Comparison of ENCODE assay signal across 8 cellular contexts in the genomic region with DNA sequence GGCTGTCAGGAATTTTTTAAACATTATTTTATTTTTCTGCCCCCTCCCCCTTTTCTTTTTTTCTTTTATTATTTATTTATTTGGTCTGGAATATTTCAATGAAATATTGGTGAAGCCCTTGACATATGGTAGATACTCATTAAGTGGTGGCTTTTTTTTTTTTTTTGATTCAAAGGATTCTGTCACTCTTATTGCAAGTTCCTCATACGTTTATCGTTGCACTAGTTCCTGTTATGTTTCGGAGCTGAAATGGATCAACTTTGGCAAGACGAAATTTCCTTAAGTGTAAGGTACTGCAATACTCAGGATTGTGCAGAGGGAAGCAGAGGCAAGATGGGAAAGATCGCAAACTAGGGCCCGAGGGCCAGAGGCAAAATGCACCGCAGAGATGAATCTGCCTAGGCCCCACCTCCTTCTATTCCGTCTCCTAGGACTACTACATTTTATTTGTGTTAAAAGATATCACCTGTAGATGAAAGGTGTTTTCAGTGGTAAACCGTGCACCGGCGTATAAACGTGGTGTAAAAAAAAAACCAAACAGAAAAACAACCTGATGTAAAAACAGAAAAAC. TPM values are rescaled to one million over a fixed set of nuclear protein-coding genes. Genes with fewer than 3 reads are reported as not detected.
A peak's percentile ranks its signal among the peaks of the same experiment; 100 is the strongest.
DNase-seq lines count a peak whose midpoint lies in the region; ATAC-seq, FAIRE-seq and TF ChIP-seq lines count a peak whose summit lies in the region.

No MANE protein-coding gene starts in this region.

- no peak for TF ChIP-seq CTCF in CD14-positive monocyte (IDR thresholded peaks at IDR 0.05)
- TF ChIP-seq CTCF in Loucy (conservative IDR thresholded peaks at IDR 0.05; ENCODE audit: low read length) = no peak
- TF ChIP-seq CTCF in upper lobe of right lung (IDR thresholded peaks at IDR 0.05) = no peak

- H3K4me3 Mint-ChIP-seq in CD14-positive monocyte = peak overlapping the region; percentile 89 to 95

- peak overlapping the region; percentile 77 for H2AFZ ChIP-seq in Loucy (ENCODE audit: low read length)

- H4K20me1 ChIP-seq in Loucy (ENCODE audit: insufficient read depth, low read length, poor library complexity, severe bottlenecking) = no peaks in the 10 kb centered on the region

- H3K9me3 ChIP-seq in Loucy (ENCODE audit: insufficient read depth, low read depth, low read length) (no peaks in the 10 kb centered on the region), mesodermal cell (ENCODE audit: control insufficient read depth, low read length) (no peaks in the 10 kb centered on the region), upper lobe of right lung (no peaks in the 10 kb centered on the region)
- no peaks in the 10 kb centered on the region for H3K9me3 ChIP-seq in effector memory CD4-positive, alpha-beta T cell (ENCODE audit: control insufficient read depth, low read length)

- peaks cover 22 to 33% (median 30%) of the 10 kb centered on the region in 3 donors for H3K27me3 Mint-ChIP-seq in CD14-positive monocyte (ENCODE audit: low read depth in 3 of 3)

- H3K9me3 Mint-ChIP-seq in CD14-positive monocyte = peaks cover 0 to 9% (median 3%) of the 10 kb centered on the region in 7 donors

- H3K4me1 ChIP-seq in Loucy (ENCODE audit: insufficient read depth, low read length, poor library complexity, severe bottlenecking) (peaks cover 27% of the 10 kb centered on the region), mesodermal cell (ENCODE audit: control insufficient read depth, insufficient read depth, low read length, poor library complexity, severe bottlenecking) (peaks cover 37% of the 10 kb centered on the region), upper lobe of right lung (peaks cover 40% of the 10 kb centered on the region)
- peaks cover 24% of the 10 kb centered on the region for H3K4me1 ChIP-seq in effector memory CD4-positive, alpha-beta T cell (ENCODE audit: control insufficient read depth, insufficient read depth, low read length, poor library complexity, severe bottlenecking)

- H3K9me2 ChIP-seq in Loucy (replicated peaks; ENCODE audit: low read depth, low read length) = no peaks in the 10 kb centered on the region

- peak overlapping the region; percentile 86 for H3K9ac ChIP-seq in Loucy (ENCODE audit: low read depth, low read length, poor library complexity, severe bottlenecking)

- H3K27me3 ChIP-seq in Loucy (ENCODE audit: insufficient read depth, low read length, poor library complexity, severe bottlenecking) (no peaks in the 10 kb centered on the region), upper lobe of right lung (peaks cover 18% of the 10 kb centered on the region)
- H3K27me3 ChIP-seq in effector memory CD4-positive, alpha-beta T cell (replicated peaks; ENCODE audit: control insufficient read depth, insufficient read depth, low read length, poor library complexity, severe bottlenecking) = peaks cover 17% of the 10 kb centered on the region

- DNase-seq in CD14-positive monocyte (ENCODE audit: low spot score) (no peak), GM19239 (ENCODE audit: insufficient read length, low spot score) (no peak), SW480 (ENCODE audit: low spot score) (peak; percentile 78), upper lobe of right lung (no peak), middle frontal gyrus (ENCODE audit: extremely low spot score, low spot score) (no peak)
- peak in 1 of 3 donors; percentile 29 for DNase-seq in effector memory CD4-positive, alpha-beta T cell

- H3K4me1 Mint-ChIP-seq in CD14-positive monocyte = peaks cover 51% of the 10 kb centered on the region

- FAIRE-seq in GM19239 (lab: Jason Lieb, UNC) = peak; percentile 73

- peak overlapping the region; percentile 90 for H3K4me2 ChIP-seq in Loucy (ENCODE audit: low read depth, low read length, poor library complexity, severe bottlenecking)

- H3K79me2 ChIP-seq in Loucy (ENCODE audit: insufficient read depth, low read length) = no peaks in the 10 kb centered on the region

- H3K27ac Mint-ChIP-seq in CD14-positive monocyte = peak overlapping the region; percentile 91 to 98 (median 96)

- ATAC-seq in upper lobe of right lung = no peak

- intact Hi-C loops in CD14-positive monocyte (cut with micrococcal nuclease) = loop anchor here (10.0 kb wide), 1 partner anchor 315 kb away; a partner anchor contains a TSS
- intact Hi-C loops in upper lobe of right lung (cut with DNase I) = loop anchor here (10.0 kb wide), 2 partner anchors 315 to 895 kb away; a partner anchor contains a TSS

- 19 to 44% methylated on average over 6 to 11 of the region's 12 CpGs for WGBS in mesodermal cell (ENCODE audit: insufficient coverage in 2 of 2), 2 experiments

- peak overlapping the region; percentile 92 for H3K27ac ChIP-seq in effector memory CD4-positive, alpha-beta T cell (ENCODE audit: insufficient read depth, low read length, poor library complexity, severe bottlenecking)
- H3K27ac ChIP-seq in mesodermal cell (ENCODE audit: low read depth, low read length, severe bottlenecking) (peak overlapping the region; percentile 93), upper lobe of right lung (peak overlapping the region; percentile 98)

- H3K36me3 ChIP-seq in Loucy (ENCODE audit: insufficient read depth, low read length) = no peaks in the 10 kb centered on the region
- H3K36me3 ChIP-seq in effector memory CD4-positive, alpha-beta T cell (ENCODE audit: control insufficient read depth, insufficient read depth, low read length) = no peaks in the 10 kb centered on the region
- no peaks in the 10 kb centered on the region for H3K36me3 ChIP-seq in mesodermal cell (ENCODE audit: control insufficient read depth, insufficient read depth, low read length)
- no peaks in the 10 kb centered on the region for H3K36me3 ChIP-seq in upper lobe of right lung

- peaks cover 2 to 6% of the 10 kb centered on the region in 2 donors for H3K36me3 Mint-ChIP-seq in CD14-positive monocyte

- H3F3A ChIP-seq in Loucy (ENCODE audit: low read depth) = no peaks in the 10 kb centered on the region; the same call in 1 of the 2 replicates

- H3K4me3 ChIP-seq in Loucy (ENCODE audit: low read length, poor library complexity, severe bottlenecking) (peak overlapping the region; percentile 87), mesodermal cell (ENCODE audit: extremely low read depth, insufficient read depth, low read length, poor library complexity, severe bottlenecking) (peak overlapping the region; percentile 86), upper lobe of right lung (peak overlapping the region; percentile 91)
- H3K4me3 ChIP-seq in effector memory CD4-positive, alpha-beta T cell (ENCODE audit: insufficient read depth, low read depth, low read length, poor library complexity, severe bottlenecking) = peak overlapping the region; percentile 84

RNA-seq across cellular contexts. Expression of a gene that starts 0.4 kb away (rescaled TPM):
- polyA plus RNA-seq in CD14-positive monocyte = not detected
- under 0.01 TPM for polyA plus RNA-seq in mesodermal cell (2013, experiment 1 of 2)
- polyA plus RNA-seq in mesodermal cell (2013, experiment 2 of 2) = under 0.01 TPM
- total RNA-seq in upper lobe of right lung = not detected

RNA-seq across cellular contexts. Expression of a gene that starts 14.1 kb away (rescaled TPM):
- polyA plus RNA-seq in CD14-positive monocyte = not detected
- polyA plus RNA-seq in mesodermal cell (2013, experiment 1 of 2) = 0.26 TPM
- polyA plus RNA-seq in mesodermal cell (2013, experiment 2 of 2) = 0.20 TPM
- total RNA-seq in upper lobe of right lung = 0.52 TPM
